14 cellular contexts compared by ENCODE assay signal in the genomic region with DNA sequence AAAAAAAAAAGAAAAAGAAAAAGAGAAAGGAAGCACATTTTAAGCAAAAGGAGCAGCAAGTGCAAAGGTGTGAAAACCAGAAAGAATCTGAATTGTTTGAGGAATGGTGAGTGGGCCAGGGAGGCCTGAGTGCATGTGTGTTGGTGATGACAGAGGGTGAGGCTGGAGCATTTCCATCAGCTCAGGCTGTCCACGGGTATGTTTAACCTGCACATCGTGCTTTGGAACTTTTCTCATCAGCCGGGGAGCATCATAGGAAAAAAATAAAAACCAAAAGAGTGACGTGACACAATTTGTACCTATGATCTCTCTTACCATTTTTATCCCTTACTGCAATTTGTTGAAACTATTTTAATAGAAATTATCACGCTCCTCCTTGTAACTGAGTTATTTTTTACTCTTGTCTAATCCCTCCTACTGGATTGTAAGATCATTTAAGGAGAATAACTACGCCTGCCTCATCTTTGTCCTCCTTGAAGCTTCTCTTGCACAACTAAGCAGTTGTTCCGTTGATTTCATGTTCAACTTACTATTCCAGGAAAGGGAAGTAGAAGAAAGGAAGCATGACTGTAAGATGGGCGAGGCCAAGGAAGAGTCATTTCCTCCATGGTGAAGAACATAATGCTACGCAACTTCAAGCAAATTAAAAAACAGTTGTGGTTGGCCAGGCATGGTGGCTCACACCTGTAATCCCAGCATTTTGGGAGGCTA. TPM values are rescaled to one million over a fixed set of nuclear protein-coding genes. Genes with fewer than 3 reads are reported as not detected.
DNase-seq lines count a peak whose midpoint lies in the region; ATAC-seq, FAIRE-seq and TF ChIP-seq lines count a peak whose summit lies in the region.
"Had no signal": no experiment of that assay in that cellular context is flagged by ENCODE, and none has a peak within 500 bp of the region (broad histone marks: within the 10 kb centered on the region; RNA-seq: fewer than 3 reads in every experiment).

No MANE protein-coding gene starts in this region.

- POLR2A ChIA-PET in MCF 10A (lab: Yijun Ruan, JAX), result interaction anchor here (0.9 kb wide), 1 partner anchor 10 kb away, joined by 4 read pairs; no protein-coding TSS in a partner anchor

- no peak for TF ChIP-seq CTCF in MCF 10A (IDR thresholded peaks at IDR 0.05; ENCODE audit: unreplicated experiment)
- TF ChIP-seq CTCF in breast epithelium (IDR thresholded peaks at IDR 0.05), result no peak
- no peak for TF ChIP-seq CTCF in bronchial epithelial cell (IDR thresholded peaks at IDR 0.05; ENCODE audit: insufficient read depth, low read length, severe bottlenecking)
- no peak for TF ChIP-seq CTCF in left lung (IDR thresholded peaks at IDR 0.05)

- H3K4me1 ChIP-seq in breast epithelium (no peaks in the 10 kb centered on the region), left lung (peaks cover 0 to 38% of the 10 kb centered on the region in 2 donors)
- H3K4me1 ChIP-seq: tibial artery had no signal

- H3K4me3 Mint-ChIP-seq in MCF 10A (ENCODE audit: unreplicated experiment), result no peak overlapping the region

- H3K4me3 ChIP-seq in breast epithelium (no peak overlapping the region), bronchial epithelial cell (ENCODE audit: low read depth, low read length) (no peak overlapping the region), left lung (no peak overlapping the region)
- H3K4me3 ChIP-seq: tibial artery had no signal

- FAIRE-seq in bronchial epithelial cell (lab: Jason Lieb, UNC), result no peak

- H3K9me3 ChIP-seq in breast epithelium (no peaks in the 10 kb centered on the region), left lung (no peaks in the 10 kb centered on the region)
- H3K9me3 ChIP-seq: tibial artery had no signal

- no peak overlapping the region for H3K27ac ChIP-seq in breast epithelium
- H3K27ac ChIP-seq in left lung, result peak overlapping the region; percentile 34 to 93
- H3K27ac ChIP-seq: tibial artery had no signal

- no peaks in the 10 kb centered on the region for H3K27me3 Mint-ChIP-seq in MCF 10A (ENCODE audit: insufficient read depth, unreplicated experiment)

- ATAC-seq in left lung (peak; percentile 54), HG03342 (IDR thresholded peaks at IDR 0.05; ENCODE audit: unreplicated experiment) (no peak)
- ATAC-seq: left colon had no signal

- no TSS peak for BruUV-seq in MCF 10A (replicated peaks; lab: Mats Ljungman, UMichigan)

- H3K9me3 Mint-ChIP-seq in MCF 10A (ENCODE audit: unreplicated experiment), result no peaks in the 10 kb centered on the region
- H3K9me3 Mint-ChIP-seq: activated T-helper 2 cell treated with anti-CD3 and anti-CD28 coated beads, Interferon-gamma antibody, Interleukin-2, Interleukin-4, amounts not matched to agents 10 μg/mL and 5 μg/mL and 100 μg/mL, durations not matched to agents 14 hours and 24 hours and 36 hours had no signal

- H3K4me1 Mint-ChIP-seq in MCF 10A (ENCODE audit: insufficient read depth, unreplicated experiment), result peaks cover 5% of the 10 kb centered on the region

- intact Hi-C loops in MCF 10A (cut with micrococcal nuclease), result no loop called here
- intact Hi-C loops in breast epithelium (cut with DNase I; ENCODE audit: low total_unique reads), result no loop called here
- intact Hi-C loops in left lung (cut with DNase I), result no loop called here

- no peak for TF ChIP-seq POLR2A in breast epithelium (IDR thresholded peaks at IDR 0.05)

- H3K27me3 ChIP-seq in breast epithelium, result no peaks in the 10 kb centered on the region
- no peaks in the 10 kb centered on the region for H3K27me3 ChIP-seq in bronchial epithelial cell (ENCODE audit: control insufficient read depth, insufficient read depth, low read length)
- no peaks in the 10 kb centered on the region for H3K27me3 ChIP-seq in left lung
- H3K27me3 ChIP-seq: tibial artery had no signal

- H3K27ac Mint-ChIP-seq in MCF 10A (ENCODE audit: low read depth, unreplicated experiment), result no peak overlapping the region
- H3K27ac Mint-ChIP-seq: activated T-helper 2 cell treated with anti-CD3 and anti-CD28 coated beads, Interferon-gamma antibody, Interleukin-2, Interleukin-4, amounts not matched to agents 10 μg/mL and 5 μg/mL and 100 μg/mL, durations not matched to agents 14 hours and 24 hours and 36 hours had no signal

- DNase-seq in MCF 10A (ENCODE audit: unreplicated experiment), result peak; percentile 42
- DNase-seq in breast epithelium (ENCODE audit: low spot score in 2 of 2), result no peak
- peak; percentile 86 for DNase-seq in bronchial epithelial cell (ENCODE audit: low read depth)
- no peak for DNase-seq in left lung
- no peak for DNase-seq in NCI-H1105 (lab: John Stamatoyannopoulos, UW)
- DNase-seq in AG08395 (ENCODE audit: low spot score), result no peak
- no peak for DNase-seq in activated CD4-positive, CD25-positive, alpha-beta regulatory T cell treated with anti-CD3 and anti-CD28 coated beads, Interleukin-2, amount 50 U/mL, for 72 hours
- DNase-seq: ACHN; effector CD8-positive, alpha-beta T cell; left colon; SW 1271; tibial artery had no signal

- CTCF ChIA-PET in MCF 10A (lab: Yijun Ruan, JAX), result interaction anchor here (0.8 to 5.3 kb wide), 2 partner anchors 11 to 252 kb away, joined by 3 to 37 read pairs; no protein-coding TSS in a partner anchor

- no peaks in the 10 kb centered on the region for H3K36me3 ChIP-seq in breast epithelium
- H3K36me3 ChIP-seq in bronchial epithelial cell (ENCODE audit: control insufficient read depth, insufficient read depth, low read length), result no peaks in the 10 kb centered on the region
- no peaks in the 10 kb centered on the region for H3K36me3 ChIP-seq in left lung
- H3K36me3 ChIP-seq: tibial artery had no signal

- no peaks in the 10 kb centered on the region for H3K36me3 Mint-ChIP-seq in MCF 10A (ENCODE audit: insufficient read depth, unreplicated experiment)

RNA-seq across cellular contexts. Expression of a gene that starts 7.0 kb away (rescaled TPM):
- total RNA-seq in MCF 10A (2022) (94.6 and 191 TPM in 2 replicates), breast epithelium (100 to 1,000 TPM in 2 of 3 donors, 10 to 100 TPM in 1; 96.0 to 186 (median 174) TPM), bronchial epithelial cell (69.2 and 92.7 TPM in 2 replicates), left lung (100 to 1,000 TPM in 1 of 2 donors, 10 to 100 TPM in 1; 80.4 to 194 TPM)

RNA-seq across cellular contexts. Expression of a gene that starts 23.5 kb away (rescaled TPM):
- total RNA-seq in MCF 10A (2022), result 3.4 and 6.1 TPM in 2 replicates
- total RNA-seq in breast epithelium, result 10 to 100 TPM; 13.4 to 21.0 (median 18.4) TPM
- 2.9 and 4.4 TPM in 2 replicates for total RNA-seq in bronchial epithelial cell
- total RNA-seq in left lung, result 10 to 100 TPM; 23.1 to 44.7 TPM

Comparison
In these comparisons a context has a peak if more than half of its experiments do, and no peak if none do; other contexts are left out.
1. DNase-seq: peak in MCF 10A (single experiment) and bronchial epithelial cell (single experiment); none in breast epithelium (0 of 2), left lung (0 of 2), NCI-H1105 (single experiment), AG08395 (single experiment) and activated CD4-positive, CD25-positive, alpha-beta regulatory T cell treated with anti-CD3 and anti-CD28 coated beads, Interleukin-2, amount 50 U/mL, for 72 hours (single experiment).
2. H3K27ac ChIP-seq: peak in left lung (2 of 2); none in breast epithelium (0 of 2).